In the genomic region with DNA sequence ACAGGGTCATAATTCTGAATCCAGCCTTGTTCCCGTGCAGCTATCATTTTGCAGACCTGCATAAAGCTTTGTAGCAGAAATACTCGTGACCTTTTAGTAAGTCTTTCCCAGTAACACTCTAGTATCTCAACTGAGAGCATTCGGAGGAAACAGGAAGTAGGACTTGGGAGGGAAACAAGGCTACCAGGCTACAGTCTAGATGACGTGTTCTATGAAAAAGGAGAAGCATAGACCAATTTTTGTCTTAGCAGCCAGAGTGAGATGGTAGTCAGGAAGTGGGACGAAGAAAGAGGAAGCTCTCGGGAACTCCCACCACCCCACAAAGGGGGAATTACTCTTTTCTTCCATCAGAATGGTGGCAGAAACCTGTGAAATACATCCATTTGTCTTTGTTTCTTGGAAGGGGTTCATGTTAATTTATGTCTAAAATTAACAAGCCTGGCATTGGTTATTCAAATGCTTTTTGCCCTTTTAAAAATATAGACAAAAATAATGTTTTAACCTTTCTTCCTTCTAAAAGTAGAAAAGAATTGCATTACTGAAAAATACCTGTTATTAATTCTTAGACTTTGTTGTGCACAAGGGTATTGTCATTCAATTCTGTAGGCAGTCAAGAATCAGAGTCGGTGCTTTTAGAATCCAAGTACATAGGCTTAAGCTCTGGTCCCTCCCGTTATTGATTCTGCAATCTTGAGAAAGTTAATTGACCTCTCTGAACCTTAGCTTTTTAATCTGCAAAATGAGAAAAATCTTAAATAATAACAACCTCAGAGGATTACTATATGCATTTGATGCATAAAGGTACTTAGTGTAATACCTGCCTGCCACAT, we compare ENCODE assay signal across 9 cellular contexts. TPM values are rescaled to one million over a fixed set of nuclear protein-coding genes. Genes with fewer than 3 reads are reported as not detected.
DNase-seq lines count a peak whose midpoint lies in the region; ATAC-seq and TF ChIP-seq lines count a peak whose summit lies in the region.
"Had no signal": no experiment of that assay in that cellular context is flagged by ENCODE, and none has a peak within 500 bp of the region (broad histone marks: within the 10 kb centered on the region; RNA-seq: fewer than 3 reads in every experiment).

No MANE protein-coding gene starts in this region.

- no peak overlapping the region for H3K27ac ChIP-seq in PC-9

- peaks cover 14 to 26% of the 10 kb centered on the region in 2 donors for H3K4me1 Mint-ChIP-seq in immature natural killer cell

- peaks cover 8% of the 10 kb centered on the region; the same call in 1 of the 2 replicates for H3K4me1 ChIP-seq in PC-9 (replicated peaks; ENCODE audit: insufficient read depth)

- no peak overlapping the region for H3K4me3 ChIP-seq in PC-9

- H3K79me2 ChIP-seq in PC-9 (ENCODE audit: low read depth), result no peaks in the 10 kb centered on the region

- H3K27me3 Mint-ChIP-seq in immature natural killer cell (ENCODE audit: low read depth in 3 of 3), result peaks cover 4 to 6% (median 4%) of the 10 kb centered on the region in 3 donors

- no peaks in the 10 kb centered on the region for H3K36me3 Mint-ChIP-seq in immature natural killer cell

- H3K27me3 ChIP-seq in PC-9 (ENCODE audit: insufficient read depth, low read depth), result no peaks in the 10 kb centered on the region

- no peaks in the 10 kb centered on the region for H3F3A ChIP-seq in PC-9 (ENCODE audit: insufficient read depth, low read depth)

- POLR2A ChIA-PET in PC-9 (lab: Charles Lee; ENCODE audit: unreplicated experiment), result no interaction called here

- BruUV-seq in PC-9 (replicated peaks; lab: Mats Ljungman, UMichigan), result no TSS peak

- H4K20me1 ChIP-seq in PC-9 (ENCODE audit: insufficient read depth), result no peaks in the 10 kb centered on the region

- no peaks in the 10 kb centered on the region; the same call in 1 of the 2 replicates for H3K9me2 ChIP-seq in PC-9 (ENCODE audit: insufficient read depth)

- CTCF ChIA-PET in PC-9 (lab: Charles Lee), result interaction anchor here (0.6 kb wide), 1 partner anchor 53 kb away, joined by 3 read pairs; no protein-coding TSS in a partner anchor

- H3K9me3 ChIP-seq in PC-9 (ENCODE audit: insufficient read depth, low read depth), result no peaks in the 10 kb centered on the region

- no peak overlapping the region for H3K4me2 ChIP-seq in PC-9

- ATAC-seq in GM18909 (IDR thresholded peaks at IDR 0.05; ENCODE audit: poor library complexity, unreplicated experiment) (peak; percentile 83), HG02884 (IDR thresholded peaks at IDR 0.05; ENCODE audit: unreplicated experiment) (peak; percentile 92)
- ATAC-seq: Panc1 had no signal

- no peaks in the 10 kb centered on the region for H3K9me3 Mint-ChIP-seq in immature natural killer cell

- peak overlapping the region; percentile 39; the same call in 1 of the 2 replicates for H2AFZ ChIP-seq in PC-9

- no peak for DNase-seq in PC-9
- DNase-seq in immature natural killer cell, result no peak
- no peak for DNase-seq in stimulated activated CD4-positive, alpha-beta T cell treated with anti-CD3 and anti-CD28 coated beads, Interleukin-15, amount 100 ng/mL, for 24 hours
- no peak for DNase-seq in NCI-H748 treated with DMSO at 0.1 percent for 48 hours (lab: John Stamatoyannopoulos, UW)
- no peak for DNase-seq in NCI-H1694 (lab: John Stamatoyannopoulos, UW)
- DNase-seq in hepatic stellate cell (ENCODE audit: low spot score), result no peak

- no peak for TF ChIP-seq CTCF in PC-9 (conservative IDR thresholded peaks at IDR 0.05)

- peak overlapping the region in 5 of 6 donors; percentile 6 to 68 (median 17) for H3K27ac Mint-ChIP-seq in immature natural killer cell

- peak overlapping the region in 3 of 5 donors; percentile 4 to 39 (median 26) for H3K4me3 Mint-ChIP-seq in immature natural killer cell

- intact Hi-C loops in PC-9 (cut with micrococcal nuclease; ENCODE audit: unreplicated experiment), result no loop called here

- no peaks in the 10 kb centered on the region for H3K36me3 ChIP-seq in PC-9 (ENCODE audit: low read depth)

RNA-seq across cellular contexts. Expression of a gene that starts 1.6 kb away (rescaled TPM):
- total RNA-seq in PC-9 (2021), result not detected in 2 replicates
- under 1 TPM in 2 of 3 donors, not detected in 1; 0.06 to 0.12 TPM for polyA plus RNA-seq in immature natural killer cell

RNA-seq across cellular contexts. Expression of a gene that starts 57.9 kb away (rescaled TPM):
- 2.8 and 4.7 TPM in 2 replicates for total RNA-seq in PC-9 (2021)
- polyA plus RNA-seq in immature natural killer cell, result not detected
